ENCODE assay signal across 23 cellular contexts in the genomic region with DNA sequence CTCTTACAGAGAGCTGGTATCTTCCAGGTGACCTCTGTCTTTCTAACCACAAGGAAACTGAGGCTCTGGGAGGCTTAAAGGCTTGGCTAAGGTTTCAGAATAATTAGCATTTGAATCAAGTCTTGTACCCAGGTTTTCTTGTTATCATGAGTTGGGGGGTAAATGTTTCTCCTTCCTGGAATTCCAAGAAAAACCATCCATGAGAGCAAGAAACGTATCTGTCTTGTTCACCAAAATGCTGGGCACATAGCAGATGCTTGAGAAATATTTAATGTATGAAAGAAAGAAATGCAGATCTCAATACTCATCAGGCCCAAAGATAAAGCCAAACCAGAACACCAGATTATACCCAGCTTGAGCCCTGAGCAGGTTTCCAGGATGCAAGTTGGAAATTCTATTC.
"Had no signal": no experiment of that assay in that cellular context is flagged by ENCODE, and none has a peak within 500 bp of the region (broad histone marks: within the 10 kb centered on the region; RNA-seq: fewer than 3 reads in every experiment).

No MANE protein-coding gene starts in this region.

- H3K36me3 ChIP-seq: esophagus muscularis mucosa, heart right ventricle, left lung, lower lobe of right lung had no signal

- H3K4me1 ChIP-seq: esophagus muscularis mucosa, foreskin keratinocyte, left lung, lower lobe of right lung had no signal

- ATAC-seq: foreskin keratinocyte; heart right ventricle; left cardiac atrium; left lung; left ventricle myocardium superior; lower lobe of right lung; mucosa of descending colon; naive thymus-derived CD8-positive, alpha-beta T cell had no signal

- H3K9me3 ChIP-seq: esophagus muscularis mucosa, heart right ventricle, left lung, lower lobe of right lung, mucosa of descending colon had no signal

- FAIRE-seq: endothelial cell of umbilical vein, frontal cortex, islet of Langerhans, keratinocyte had no signal

- DNase-seq: dermis blood vessel endothelial cell; dorsolateral prefrontal cortex; effector CD4-positive, alpha-beta T cell; effector memory CD4-positive, alpha-beta T cell; foreskin keratinocyte; glutamatergic neuron; head of caudate nucleus; heart right ventricle; hippocampal formation; left cardiac atrium; left lung; left ventricle myocardium superior; lower lobe of right lung; mucosa of descending colon; naive B cell; naive thymus-derived CD8-positive, alpha-beta T cell had no signal

- H3K36me3 Mint-ChIP-seq: mesothelial cell of epicardium, naive B cell had no signal

- H3K4me3 Mint-ChIP-seq: mesothelial cell of epicardium; naive B cell; naive thymus-derived CD8-positive, alpha-beta T cell had no signal

- H3K27me3 ChIP-seq: esophagus muscularis mucosa, heart right ventricle, left lung had no signal

- H3K9me3 Mint-ChIP-seq: mesothelial cell of epicardium; naive B cell; naive thymus-derived CD8-positive, alpha-beta T cell had no signal

- H3K4me3 ChIP-seq: coronary artery, dorsolateral prefrontal cortex, esophagus muscularis mucosa, heart right ventricle, left lung, lower lobe of right lung, mucosa of descending colon had no signal

- H3K27ac Mint-ChIP-seq: mesothelial cell of epicardium; naive thymus-derived CD8-positive, alpha-beta T cell had no signal

- H3K4me1 Mint-ChIP-seq: naive B cell; naive thymus-derived CD8-positive, alpha-beta T cell had no signal

- H3K27ac ChIP-seq: coronary artery, dorsolateral prefrontal cortex, esophagus muscularis mucosa, foreskin keratinocyte, heart right ventricle, left lung, lower lobe of right lung had no signal
